18 cellular contexts compared by ENCODE assay signal in genomic region chr5:118687671-118688621, GRCh38.
DNase-seq lines count a peak whose midpoint lies in the region; ATAC-seq and TF ChIP-seq lines count a peak whose summit lies in the region.
"Had no signal": no experiment of that assay in that cellular context is flagged by ENCODE, and none has a peak within 500 bp of the region (broad histone marks: within the 10 kb centered on the region; RNA-seq: fewer than 3 reads in every experiment).

No MANE protein-coding gene starts in this region.

- no peaks in the 10 kb centered on the region for H3K4me1 Mint-ChIP-seq in GM23338
- H3K4me1 Mint-ChIP-seq in CD4-positive, alpha-beta memory T cell = no peaks in the 10 kb centered on the region
- H3K4me1 Mint-ChIP-seq in activated CD8-positive, alpha-beta memory T cell treated with anti-CD3 and anti-CD28 coated beads, Interleukin-2, amount 10 ng/mL, durations not matched to agents 7 days and 5 days = no peaks in the 10 kb centered on the region
- H3K4me1 Mint-ChIP-seq: stimulated activated effector memory CD8-positive, alpha-beta T cell treated with anti-CD3 and anti-CD28 coated beads, Interleukin-12 subunit alpha, Interleukin-12 subunit beta, amount 100 ng/mL, for 72 hours had no signal

- no peak for TF ChIP-seq CTCF in GM23338 (conservative IDR thresholded peaks at IDR 0.05; ENCODE audit: low read depth in 2 of 2)

- H4K20me1 ChIP-seq in GM23338 (replicated peaks; ENCODE audit: insufficient read depth) = no peaks in the 10 kb centered on the region

- peak; percentile 40 for ATAC-seq in GM18867 (IDR thresholded peaks at IDR 0.05; ENCODE audit: unreplicated experiment)
- ATAC-seq in GM23338 = no peak
- peak; percentile 78 for ATAC-seq in HG03354 (IDR thresholded peaks at IDR 0.05; ENCODE audit: poor library complexity, severe bottlenecking, unreplicated experiment)
- no peak for ATAC-seq in activated CD8-positive, alpha-beta memory T cell treated with anti-CD3 and anti-CD28 coated beads, Interleukin-2, amount 10 ng/mL, durations not matched to agents 7 days and 5 days
- ATAC-seq: PC-3; psoas muscle; stimulated activated effector memory CD8-positive, alpha-beta T cell treated with anti-CD3 and anti-CD28 coated beads, Interleukin-12 subunit alpha, Interleukin-12 subunit beta, amount 100 ng/mL, for 72 hours had no signal

- H3K27me3 ChIP-seq in GM23338 (ENCODE audit: insufficient read depth) = no peaks in the 10 kb centered on the region
- no peaks in the 10 kb centered on the region for H3K27me3 ChIP-seq in CD4-positive, alpha-beta memory T cell (ENCODE audit: insufficient read depth, low read length)
- H3K27me3 ChIP-seq: colonic mucosa, vagina had no signal

- no peaks in the 10 kb centered on the region for H3F3A ChIP-seq in GM23338 (replicated peaks; ENCODE audit: low read depth)

- no peak overlapping the region for H3K4me3 ChIP-seq in GM23338
- H3K4me3 ChIP-seq in CD4-positive, alpha-beta memory T cell (ENCODE audit: low read length in 2 of 2) = no peak overlapping the region
- H3K4me3 ChIP-seq: colonic mucosa, psoas muscle, vagina had no signal

- POLR2A ChIA-PET in CD4-positive, alpha-beta memory T cell (lab: Charles Lee; ENCODE audit: partially characterized antibody) = no interaction called here

- H3K9me3 ChIP-seq in CD4-positive, alpha-beta memory T cell (ENCODE audit: control insufficient read depth in 1 of 2, low read length in 2 of 2) = no peaks in the 10 kb centered on the region
- H3K9me3 ChIP-seq: colonic mucosa, psoas muscle, vagina had no signal

- no peaks in the 10 kb centered on the region for H3K79me2 ChIP-seq in GM23338 (replicated peaks; ENCODE audit: insufficient read depth)

- H3K27me3 Mint-ChIP-seq in GM23338 (ENCODE audit: insufficient read depth, low read depth, poor library complexity) = no peaks in the 10 kb centered on the region
- no peaks in the 10 kb centered on the region for H3K27me3 Mint-ChIP-seq in CD4-positive, alpha-beta memory T cell
- no peaks in the 10 kb centered on the region for H3K27me3 Mint-ChIP-seq in activated CD8-positive, alpha-beta memory T cell treated with anti-CD3 and anti-CD28 coated beads, Interleukin-2, amount 10 ng/mL, durations not matched to agents 7 days and 5 days

- H3K27ac Mint-ChIP-seq in GM23338 = no peak overlapping the region
- no peak overlapping the region for H3K27ac Mint-ChIP-seq in CD4-positive, alpha-beta memory T cell
- H3K27ac Mint-ChIP-seq in activated CD8-positive, alpha-beta memory T cell treated with anti-CD3 and anti-CD28 coated beads, Interleukin-2, amount 10 ng/mL, durations not matched to agents 7 days and 5 days = no peak overlapping the region
- H3K27ac Mint-ChIP-seq: mesothelial cell of epicardium; stimulated activated effector memory CD8-positive, alpha-beta T cell treated with anti-CD3 and anti-CD28 coated beads, Interleukin-12 subunit alpha, Interleukin-12 subunit beta, amount 100 ng/mL, for 72 hours had no signal

- H3K4me2 ChIP-seq in GM23338 = no peak overlapping the region

- no peak for TF ChIP-seq POLR2A in erythroblast (IDR thresholded peaks at IDR 0.05; ENCODE audit: low read length)

- no peak overlapping the region for H3K4me3 Mint-ChIP-seq in GM23338
- no peak overlapping the region for H3K4me3 Mint-ChIP-seq in CD4-positive, alpha-beta memory T cell
- H3K4me3 Mint-ChIP-seq in activated CD8-positive, alpha-beta memory T cell treated with anti-CD3 and anti-CD28 coated beads, Interleukin-2, amount 10 ng/mL, durations not matched to agents 7 days and 5 days = no peak overlapping the region
- H3K4me3 Mint-ChIP-seq: mesothelial cell of epicardium; stimulated activated effector memory CD8-positive, alpha-beta T cell treated with anti-CD3 and anti-CD28 coated beads, Interleukin-12 subunit alpha, Interleukin-12 subunit beta, amount 100 ng/mL, for 72 hours had no signal

- H3K4me1 ChIP-seq in GM23338 (ENCODE audit: insufficient read depth) = no peaks in the 10 kb centered on the region
- no peaks in the 10 kb centered on the region for H3K4me1 ChIP-seq in CD4-positive, alpha-beta memory T cell (ENCODE audit: insufficient read depth, low read length)
- H3K4me1 ChIP-seq: colonic mucosa, psoas muscle, vagina had no signal

- H3K36me3 ChIP-seq in GM23338 (ENCODE audit: insufficient read depth) = no peaks in the 10 kb centered on the region
- H3K36me3 ChIP-seq in CD4-positive, alpha-beta memory T cell (ENCODE audit: insufficient read depth, low read length) = no peaks in the 10 kb centered on the region
- H3K36me3 ChIP-seq: colonic mucosa, vagina had no signal

- no peaks in the 10 kb centered on the region for H3K36me3 Mint-ChIP-seq in GM23338 (ENCODE audit: low read depth)
- H3K36me3 Mint-ChIP-seq in CD4-positive, alpha-beta memory T cell = no peaks in the 10 kb centered on the region
- H3K36me3 Mint-ChIP-seq in activated CD8-positive, alpha-beta memory T cell treated with anti-CD3 and anti-CD28 coated beads, Interleukin-2, amount 10 ng/mL, durations not matched to agents 7 days and 5 days = no peaks in the 10 kb centered on the region
- H3K36me3 Mint-ChIP-seq: mesothelial cell of epicardium; stimulated activated effector memory CD8-positive, alpha-beta T cell treated with anti-CD3 and anti-CD28 coated beads, Interleukin-12 subunit alpha, Interleukin-12 subunit beta, amount 100 ng/mL, for 72 hours had no signal

- H3K9me3 Mint-ChIP-seq in GM23338 = no peaks in the 10 kb centered on the region
- peaks cover 0 to 4% (median 0%) of the 10 kb centered on the region in 8 donors for H3K9me3 Mint-ChIP-seq in CD4-positive, alpha-beta memory T cell
- H3K9me3 Mint-ChIP-seq in activated CD8-positive, alpha-beta memory T cell treated with anti-CD3 and anti-CD28 coated beads, Interleukin-2, amount 10 ng/mL, durations not matched to agents 7 days and 5 days (ENCODE audit: low read depth) = no peaks in the 10 kb centered on the region
- H3K9me3 Mint-ChIP-seq: mesothelial cell of epicardium had no signal

- intact Hi-C loops in posterior vena cava (cut with DNase I) = no loop called here
- intact Hi-C loops in CD4-positive, alpha-beta memory T cell (cut with micrococcal nuclease) = no loop called here

- DNase-seq in GM23338 (ENCODE audit: low spot score) = no peak
- DNase-seq in kidney glomerular epithelial cell (lab: John Stamatoyannopoulos, UW) = peak; percentile 70
- DNase-seq in posterior vena cava (ENCODE audit: low spot score) = no peak
- no peak for DNase-seq in CD4-positive, alpha-beta memory T cell
- no peak for DNase-seq in erythroblast (lab: John Stamatoyannopoulos, UW)
- no peak for DNase-seq in activated CD8-positive, alpha-beta memory T cell treated with anti-CD3 and anti-CD28 coated beads, Interleukin-2, amount 10 ng/mL, durations not matched to agents 7 days and 5 days
- DNase-seq: activated CD8-positive, alpha-beta memory T cell treated with anti-CD3 and anti-CD28 coated beads, Interleukin-2, amount 50 U/mL, for 48 hours; colonic mucosa; DMS53; NCI-H1048; PC-3; psoas muscle; stimulated activated CD4-positive, alpha-beta T cell treated with anti-CD3 and anti-CD28 coated beads, Interleukin-2, amount 100 ng/mL, for 48 hours had no signal

- H3K9me2 ChIP-seq in GM23338 (ENCODE audit: insufficient read depth) = peaks cover 14% of the 10 kb centered on the region

- H3K27ac ChIP-seq in GM23338 (ENCODE audit: low read depth) = no peak overlapping the region
- H3K27ac ChIP-seq in CD4-positive, alpha-beta memory T cell (ENCODE audit: low read depth, low read length) = no peak overlapping the region
- H3K27ac ChIP-seq: colonic mucosa, psoas muscle, vagina had no signal

- peak overlapping the region; percentile 10; the same call in 1 of the 2 replicates for H2AFZ ChIP-seq in GM23338

- CTCF ChIA-PET in CD4-positive, alpha-beta memory T cell (lab: Charles Lee; ENCODE audit: partially characterized antibody) = no interaction called here
- CTCF ChIA-PET in activated CD8-positive, alpha-beta memory T cell treated with anti-CD3 and anti-CD28 coated beads, Interleukin-2, amount 10 ng/mL, durations not matched to agents 7 days and 5 days (lab: Charles Lee) = no interaction called here

TF ChIP-seq in GM23338, 12 proteins besides CTCF, POLR2A, EP300 and RAD21 (continues in another document):
- TF ChIP-seq, protein P1, sequence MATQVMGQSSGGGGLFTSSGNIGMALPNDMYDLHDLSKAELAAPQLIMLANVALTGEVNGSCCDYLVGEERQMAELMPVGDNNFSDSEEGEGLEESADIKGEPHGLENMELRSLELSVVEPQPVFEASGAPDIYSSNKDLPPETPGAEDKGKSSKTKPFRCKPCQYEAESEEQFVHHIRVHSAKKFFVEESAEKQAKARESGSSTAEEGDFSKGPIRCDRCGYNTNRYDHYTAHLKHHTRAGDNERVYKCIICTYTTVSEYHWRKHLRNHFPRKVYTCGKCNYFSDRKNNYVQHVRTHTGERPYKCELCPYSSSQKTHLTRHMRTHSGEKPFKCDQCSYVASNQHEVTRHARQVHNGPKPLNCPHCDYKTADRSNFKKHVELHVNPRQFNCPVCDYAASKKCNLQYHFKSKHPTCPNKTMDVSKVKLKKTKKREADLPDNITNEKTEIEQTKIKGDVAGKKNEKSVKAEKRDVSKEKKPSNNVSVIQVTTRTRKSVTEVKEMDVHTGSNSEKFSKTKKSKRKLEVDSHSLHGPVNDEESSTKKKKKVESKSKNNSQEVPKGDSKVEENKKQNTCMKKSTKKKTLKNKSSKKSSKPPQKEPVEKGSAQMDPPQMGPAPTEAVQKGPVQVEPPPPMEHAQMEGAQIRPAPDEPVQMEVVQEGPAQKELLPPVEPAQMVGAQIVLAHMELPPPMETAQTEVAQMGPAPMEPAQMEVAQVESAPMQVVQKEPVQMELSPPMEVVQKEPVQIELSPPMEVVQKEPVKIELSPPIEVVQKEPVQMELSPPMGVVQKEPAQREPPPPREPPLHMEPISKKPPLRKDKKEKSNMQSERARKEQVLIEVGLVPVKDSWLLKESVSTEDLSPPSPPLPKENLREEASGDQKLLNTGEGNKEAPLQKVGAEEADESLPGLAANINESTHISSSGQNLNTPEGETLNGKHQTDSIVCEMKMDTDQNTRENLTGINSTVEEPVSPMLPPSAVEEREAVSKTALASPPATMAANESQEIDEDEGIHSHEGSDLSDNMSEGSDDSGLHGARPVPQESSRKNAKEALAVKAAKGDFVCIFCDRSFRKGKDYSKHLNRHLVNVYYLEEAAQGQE (IDR thresholded peaks at IDR 0.05; ENCODE audit: unreplicated experiment) = no peak
- TF ChIP-seq EZH2phosphoT487 (IDR thresholded peaks at IDR 0.05; ENCODE audit: unreplicated experiment) = no peak
- TF ChIP-seq, protein P2, sequence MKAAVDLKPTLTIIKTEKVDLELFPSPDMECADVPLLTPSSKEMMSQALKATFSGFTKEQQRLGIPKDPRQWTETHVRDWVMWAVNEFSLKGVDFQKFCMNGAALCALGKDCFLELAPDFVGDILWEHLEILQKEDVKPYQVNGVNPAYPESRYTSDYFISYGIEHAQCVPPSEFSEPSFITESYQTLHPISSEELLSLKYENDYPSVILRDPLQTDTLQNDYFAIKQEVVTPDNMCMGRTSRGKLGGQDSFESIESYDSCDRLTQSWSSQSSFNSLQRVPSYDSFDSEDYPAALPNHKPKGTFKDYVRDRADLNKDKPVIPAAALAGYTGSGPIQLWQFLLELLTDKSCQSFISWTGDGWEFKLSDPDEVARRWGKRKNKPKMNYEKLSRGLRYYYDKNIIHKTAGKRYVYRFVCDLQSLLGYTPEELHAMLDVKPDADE (IDR thresholded peaks at IDR 0.05) = no peak
- TF ChIP-seq CREB1 (CRISPR knock-in tag; IDR thresholded peaks at IDR 0.05; ENCODE audit: low read depth) = no peak
- TF ChIP-seq JUNB (IDR thresholded peaks at IDR 0.05; ENCODE audit: unreplicated experiment) = no peak

Comparison
In these comparisons a context has a peak if more than half of its experiments do, and no peak if none do; other contexts are left out.
1. ATAC-seq: peak in GM18867 (single experiment) and HG03354 (single experiment); none in GM23338 (single experiment) and activated CD8-positive, alpha-beta memory T cell treated with anti-CD3 and anti-CD28 coated beads, Interleukin-2, amount 10 ng/mL, durations not matched to agents 7 days and 5 days (single experiment).